28 cellular contexts compared by ENCODE assay signal in genomic region chr13:91284335-91284734, GRCh38.
"Had no signal": no experiment of that assay in that cellular context is flagged by ENCODE, and none has a peak within 500 bp of the region (broad histone marks: within the 10 kb centered on the region; RNA-seq: fewer than 3 reads in every experiment).

No MANE protein-coding gene starts in this region.

- FAIRE-seq: colon, endometrium, endothelial cell of umbilical vein, frontal cortex had no signal

- H3K9me3 Mint-ChIP-seq: dendritic cell treated with granulocyte-macrophage colony-stimulating factor and Interleukin-4, amounts not matched to agents 40 ng/mL and 50 ng/mL, for 4 days; effector memory CD8-positive, alpha-beta T cell had no signal

- H3K27me3 Mint-ChIP-seq: dendritic cell treated with granulocyte-macrophage colony-stimulating factor and Interleukin-4, amounts not matched to agents 40 ng/mL and 50 ng/mL, for 4 days had no signal

- H3K4me3 Mint-ChIP-seq: dendritic cell treated with granulocyte-macrophage colony-stimulating factor and Interleukin-4, amounts not matched to agents 40 ng/mL and 50 ng/mL, for 4 days; effector memory CD8-positive, alpha-beta T cell; endodermal cell had no signal

- DNase-seq: colonic mucosa; cortex of kidney; dorsolateral prefrontal cortex; effector CD4-positive, alpha-beta T cell; effector CD8-positive, alpha-beta T cell; effector memory CD4-positive, alpha-beta T cell; effector memory CD8-positive, alpha-beta T cell; endodermal cell; erythroblast; esophagus squamous epithelium; foreskin fibroblast; foreskin keratinocyte; foreskin melanocyte; gastrocnemius medialis; glutamatergic neuron; head of caudate nucleus; heart left ventricle; heart right ventricle had no signal

- H3K9me3 ChIP-seq: colonic mucosa, esophagus muscularis mucosa, esophagus squamous epithelium, gastrocnemius medialis, gastroesophageal sphincter had no signal

- H3K27ac ChIP-seq: colonic mucosa, coronary artery, dorsolateral prefrontal cortex, epithelial cell of prostate, esophagus muscularis mucosa, esophagus squamous epithelium, foreskin keratinocyte, gastrocnemius medialis, gastroesophageal sphincter, heart left ventricle, heart right ventricle had no signal

- H3K4me3 ChIP-seq: colonic mucosa, coronary artery, dorsolateral prefrontal cortex, esophagus muscularis mucosa, esophagus squamous epithelium, gastrocnemius medialis, gastroesophageal sphincter, heart left ventricle, heart right ventricle had no signal

- H3K4me1 Mint-ChIP-seq: endodermal cell had no signal

- ATAC-seq: effector memory CD8-positive, alpha-beta T cell; esophagus mucosa; foreskin keratinocyte; gastrocnemius medialis; gastroesophageal sphincter; heart left ventricle; heart right ventricle had no signal

- H3K27ac Mint-ChIP-seq: dendritic cell treated with granulocyte-macrophage colony-stimulating factor and Interleukin-4, amounts not matched to agents 40 ng/mL and 50 ng/mL, for 4 days; effector memory CD8-positive, alpha-beta T cell; endodermal cell had no signal

- H3K27me3 ChIP-seq: colonic mucosa, esophagus muscularis mucosa, esophagus squamous epithelium, foreskin keratinocyte, gastrocnemius medialis, gastroesophageal sphincter, heart left ventricle, heart right ventricle had no signal

- H3K4me1 ChIP-seq: colonic mucosa, esophagus muscularis mucosa, esophagus squamous epithelium, foreskin keratinocyte, gastrocnemius medialis, gastroesophageal sphincter, heart left ventricle, heart right ventricle had no signal

- H3K36me3 ChIP-seq: colonic mucosa, esophagus muscularis mucosa, esophagus squamous epithelium, gastrocnemius medialis, gastroesophageal sphincter, heart left ventricle, heart right ventricle had no signal
